ENCODE assay signal across 2 cellular contexts in the genomic region with DNA sequence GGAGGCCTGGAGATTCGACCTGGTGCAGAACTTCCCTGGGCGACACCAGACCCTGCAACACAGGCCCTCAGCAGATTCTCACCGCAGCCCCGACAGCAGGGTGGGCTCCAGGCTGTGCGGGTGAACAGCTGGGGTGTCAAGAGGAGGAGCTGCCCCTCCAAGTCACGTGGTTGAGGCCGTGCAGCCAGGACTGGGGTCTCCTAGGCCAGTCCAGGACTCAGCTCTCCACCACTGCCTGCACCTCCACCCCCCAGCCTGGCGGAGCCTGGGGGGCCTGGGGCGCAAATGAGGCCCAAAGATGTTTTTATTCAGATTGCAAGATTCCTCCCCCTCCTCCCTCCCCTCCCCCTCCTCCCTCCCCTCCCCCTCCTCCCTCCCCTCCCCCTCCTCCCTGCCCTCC.
TF ChIP-seq lines count a peak whose summit lies in the region.

No MANE protein-coding gene starts in this region.

TF ChIP-seq in SK-N-SH treated with all-trans-retinoic acid at 6 μM for 48 hours, 23 proteins besides CTCF, POLR2A, EP300 and RAD21 (continued from another document):
- TF ChIP-seq, protein P1, sequence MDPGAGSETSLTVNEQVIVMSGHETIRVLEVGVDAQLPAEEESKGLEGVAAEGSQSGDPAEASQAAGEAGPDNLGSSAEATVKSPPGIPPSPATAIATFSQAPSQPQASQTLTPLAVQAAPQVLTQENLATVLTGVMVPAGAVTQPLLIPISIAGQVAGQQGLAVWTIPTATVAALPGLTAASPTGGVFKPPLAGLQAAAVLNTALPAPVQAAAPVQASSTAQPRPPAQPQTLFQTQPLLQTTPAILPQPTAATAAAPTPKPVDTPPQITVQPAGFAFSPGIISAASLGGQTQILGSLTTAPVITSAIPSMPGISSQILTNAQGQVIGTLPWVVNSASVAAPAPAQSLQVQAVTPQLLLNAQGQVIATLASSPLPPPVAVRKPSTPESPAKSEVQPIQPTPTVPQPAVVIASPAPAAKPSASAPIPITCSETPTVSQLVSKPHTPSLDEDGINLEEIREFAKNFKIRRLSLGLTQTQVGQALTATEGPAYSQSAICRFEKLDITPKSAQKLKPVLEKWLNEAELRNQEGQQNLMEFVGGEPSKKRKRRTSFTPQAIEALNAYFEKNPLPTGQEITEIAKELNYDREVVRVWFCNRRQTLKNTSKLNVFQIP (CRISPR knock-in tag; IDR thresholded peaks at IDR 0.05; ENCODE audit: borderline replicate concordance, low read depth): no peak
- TF ChIP-seq ZNF70 (CRISPR knock-in tag; IDR thresholded peaks at IDR 0.05) (no peak), OSR1 (CRISPR knock-in tag; IDR thresholded peaks at IDR 0.05) (no peak)
TF ChIP-seq in SK-N-SH treated with all-trans-retinoic acid at 6 μM for 48 hours: peak in this region for 0.

TF ChIP-seq in HepG2, 621 proteins besides CTCF, POLR2A, EP300 and RAD21 (continued from another document):
- TF ChIP-seq, protein P2, sequence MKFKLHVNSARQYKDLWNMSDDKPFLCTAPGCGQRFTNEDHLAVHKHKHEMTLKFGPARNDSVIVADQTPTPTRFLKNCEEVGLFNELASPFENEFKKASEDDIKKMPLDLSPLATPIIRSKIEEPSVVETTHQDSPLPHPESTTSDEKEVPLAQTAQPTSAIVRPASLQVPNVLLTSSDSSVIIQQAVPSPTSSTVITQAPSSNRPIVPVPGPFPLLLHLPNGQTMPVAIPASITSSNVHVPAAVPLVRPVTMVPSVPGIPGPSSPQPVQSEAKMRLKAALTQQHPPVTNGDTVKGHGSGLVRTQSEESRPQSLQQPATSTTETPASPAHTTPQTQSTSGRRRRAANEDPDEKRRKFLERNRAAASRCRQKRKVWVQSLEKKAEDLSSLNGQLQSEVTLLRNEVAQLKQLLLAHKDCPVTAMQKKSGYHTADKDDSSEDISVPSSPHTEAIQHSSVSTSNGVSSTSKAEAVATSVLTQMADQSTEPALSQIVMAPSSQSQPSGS (CRISPR knock-in tag; IDR thresholded peaks at IDR 0.05): no peak
- 0 out of 2 replicates have a peak, but pooled peaks have one; percentile 15 for TF ChIP-seq ZNF607 (CRISPR knock-in tag; IDR thresholded peaks at IDR 0.05; ENCODE audit: borderline replicate concordance)
- no peak for TF ChIP-seq ZNF564 (CRISPR knock-in tag; IDR thresholded peaks at IDR 0.05)
- TF ChIP-seq ZNF550 (CRISPR knock-in tag; IDR thresholded peaks at IDR 0.05; ENCODE audit: borderline replicate concordance): no peak
- TF ChIP-seq PCBP2 (optimal IDR thresholded peaks at IDR 0.05; ENCODE audit: low read depth, low read length, poor library complexity, severe bottlenecking): peak; percentile 37
- peak; percentile 23; the same call in 1 of the 2 replicates for TF ChIP-seq RAD51 (IDR thresholded peaks at IDR 0.05; ENCODE audit: borderline replicate concordance)
- no peak for TF ChIP-seq MAFG (CRISPR knock-in tag; IDR thresholded peaks at IDR 0.05)
- TF ChIP-seq FLYWCH1 (CRISPR knock-in tag; IDR thresholded peaks at IDR 0.05): no peak
- TF ChIP-seq KMT2A (CRISPR knock-in tag; IDR thresholded peaks at IDR 0.05): no peak
- TF ChIP-seq MYNN (CRISPR knock-in tag; IDR thresholded peaks at IDR 0.05; ENCODE audit: low read depth): no peak
- TF ChIP-seq CHCHD3 (CRISPR knock-in tag; IDR thresholded peaks at IDR 0.05): no peak
- TF ChIP-seq, protein P3, sequence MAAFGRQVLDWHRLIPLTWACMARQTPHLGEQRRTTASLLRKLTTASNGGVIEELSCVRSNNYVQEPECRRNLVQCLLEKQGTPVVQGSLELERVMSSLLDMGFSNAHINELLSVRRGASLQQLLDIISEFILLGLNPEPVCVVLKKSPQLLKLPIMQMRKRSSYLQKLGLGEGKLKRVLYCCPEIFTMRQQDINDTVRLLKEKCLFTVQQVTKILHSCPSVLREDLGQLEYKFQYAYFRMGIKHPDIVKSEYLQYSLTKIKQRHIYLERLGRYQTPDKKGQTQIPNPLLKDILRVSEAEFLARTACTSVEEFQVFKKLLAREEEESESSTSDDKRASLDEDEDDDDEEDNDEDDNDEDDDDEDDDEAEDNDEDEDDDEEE (CRISPR knock-in tag; IDR thresholded peaks at IDR 0.05): no peak
